ENCODE assay signal across 2 cellular contexts in genomic region chr7:100147278-100147677, GRCh38.
TF ChIP-seq lines count a peak whose summit lies in the region.

No MANE protein-coding gene starts in this region.

TF ChIP-seq in HepG2, 621 proteins besides CTCF, POLR2A, EP300 and RAD21:
- no peak for TF ChIP-seq SNAI1 (CRISPR knock-in tag; IDR thresholded peaks at IDR 0.05; ENCODE audit: borderline replicate concordance)
- peak; percentile 60; the same call in 1 of the 2 replicates for TF ChIP-seq ZNF121 (CRISPR knock-in tag; IDR thresholded peaks at IDR 0.05)

TF ChIP-seq in WTC11, 78 proteins besides CTCF, POLR2A, EP300 and RAD21:
- TF ChIP-seq IRF1 (CRISPR knock-in tag; IDR thresholded peaks at IDR 0.05) (no peak), ZNF121 (CRISPR knock-in tag; IDR thresholded peaks at IDR 0.05) (peak; percentile 11; the same call in 1 of the 2 replicates)
